Comparison of ENCODE assay signal across 2 cellular contexts in the genomic region with DNA sequence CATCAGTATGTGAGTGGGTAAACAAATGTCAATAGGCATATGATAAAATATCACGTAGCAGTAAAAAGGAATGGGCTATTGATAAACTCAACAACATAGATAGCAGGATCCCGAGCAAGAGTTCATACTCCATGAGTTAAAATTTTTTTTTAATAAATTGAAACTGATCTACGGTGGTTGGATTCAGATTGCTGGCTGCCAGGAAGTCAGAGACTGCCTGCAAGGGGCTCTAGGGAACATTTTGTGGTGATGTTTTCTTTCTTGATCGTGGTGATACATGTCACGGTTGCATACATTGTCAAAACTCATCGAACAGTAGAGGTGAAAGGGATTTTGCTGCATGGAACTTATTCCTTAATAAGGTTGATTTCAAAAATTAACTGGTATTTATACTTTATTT.
TF ChIP-seq lines count a peak whose summit lies in the region.

No MANE protein-coding gene starts in this region.

TF ChIP-seq in SK-N-SH, 30 proteins besides CTCF, POLR2A, EP300 and RAD21 (continued from another document):
- TF ChIP-seq, protein P1, sequence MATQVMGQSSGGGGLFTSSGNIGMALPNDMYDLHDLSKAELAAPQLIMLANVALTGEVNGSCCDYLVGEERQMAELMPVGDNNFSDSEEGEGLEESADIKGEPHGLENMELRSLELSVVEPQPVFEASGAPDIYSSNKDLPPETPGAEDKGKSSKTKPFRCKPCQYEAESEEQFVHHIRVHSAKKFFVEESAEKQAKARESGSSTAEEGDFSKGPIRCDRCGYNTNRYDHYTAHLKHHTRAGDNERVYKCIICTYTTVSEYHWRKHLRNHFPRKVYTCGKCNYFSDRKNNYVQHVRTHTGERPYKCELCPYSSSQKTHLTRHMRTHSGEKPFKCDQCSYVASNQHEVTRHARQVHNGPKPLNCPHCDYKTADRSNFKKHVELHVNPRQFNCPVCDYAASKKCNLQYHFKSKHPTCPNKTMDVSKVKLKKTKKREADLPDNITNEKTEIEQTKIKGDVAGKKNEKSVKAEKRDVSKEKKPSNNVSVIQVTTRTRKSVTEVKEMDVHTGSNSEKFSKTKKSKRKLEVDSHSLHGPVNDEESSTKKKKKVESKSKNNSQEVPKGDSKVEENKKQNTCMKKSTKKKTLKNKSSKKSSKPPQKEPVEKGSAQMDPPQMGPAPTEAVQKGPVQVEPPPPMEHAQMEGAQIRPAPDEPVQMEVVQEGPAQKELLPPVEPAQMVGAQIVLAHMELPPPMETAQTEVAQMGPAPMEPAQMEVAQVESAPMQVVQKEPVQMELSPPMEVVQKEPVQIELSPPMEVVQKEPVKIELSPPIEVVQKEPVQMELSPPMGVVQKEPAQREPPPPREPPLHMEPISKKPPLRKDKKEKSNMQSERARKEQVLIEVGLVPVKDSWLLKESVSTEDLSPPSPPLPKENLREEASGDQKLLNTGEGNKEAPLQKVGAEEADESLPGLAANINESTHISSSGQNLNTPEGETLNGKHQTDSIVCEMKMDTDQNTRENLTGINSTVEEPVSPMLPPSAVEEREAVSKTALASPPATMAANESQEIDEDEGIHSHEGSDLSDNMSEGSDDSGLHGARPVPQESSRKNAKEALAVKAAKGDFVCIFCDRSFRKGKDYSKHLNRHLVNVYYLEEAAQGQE (IDR thresholded peaks at IDR 0.05; ENCODE audit: low read depth, low read length), result no peak
- no peak for TF ChIP-seq FOSL2 (IDR thresholded peaks at IDR 0.05; ENCODE audit: borderline replicate concordance, low read depth)
- TF ChIP-seq TCF12 (IDR thresholded peaks at IDR 0.05), result no peak

TF ChIP-seq in SK-N-SH treated with all-trans-retinoic acid at 6 μM for 48 hours, 23 proteins besides CTCF, POLR2A, EP300 and RAD21 (continued from another document):
- TF ChIP-seq, protein P2, sequence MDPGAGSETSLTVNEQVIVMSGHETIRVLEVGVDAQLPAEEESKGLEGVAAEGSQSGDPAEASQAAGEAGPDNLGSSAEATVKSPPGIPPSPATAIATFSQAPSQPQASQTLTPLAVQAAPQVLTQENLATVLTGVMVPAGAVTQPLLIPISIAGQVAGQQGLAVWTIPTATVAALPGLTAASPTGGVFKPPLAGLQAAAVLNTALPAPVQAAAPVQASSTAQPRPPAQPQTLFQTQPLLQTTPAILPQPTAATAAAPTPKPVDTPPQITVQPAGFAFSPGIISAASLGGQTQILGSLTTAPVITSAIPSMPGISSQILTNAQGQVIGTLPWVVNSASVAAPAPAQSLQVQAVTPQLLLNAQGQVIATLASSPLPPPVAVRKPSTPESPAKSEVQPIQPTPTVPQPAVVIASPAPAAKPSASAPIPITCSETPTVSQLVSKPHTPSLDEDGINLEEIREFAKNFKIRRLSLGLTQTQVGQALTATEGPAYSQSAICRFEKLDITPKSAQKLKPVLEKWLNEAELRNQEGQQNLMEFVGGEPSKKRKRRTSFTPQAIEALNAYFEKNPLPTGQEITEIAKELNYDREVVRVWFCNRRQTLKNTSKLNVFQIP (CRISPR knock-in tag; IDR thresholded peaks at IDR 0.05; ENCODE audit: borderline replicate concordance, low read depth), result no peak
- TF ChIP-seq TOX (CRISPR knock-in tag; IDR thresholded peaks at IDR 0.05; ENCODE audit: borderline replicate concordance) (no peak), ESRRG (CRISPR knock-in tag; IDR thresholded peaks at IDR 0.05) (no peak), CSDC2 (CRISPR knock-in tag; IDR thresholded peaks at IDR 0.05) (no peak), GLIS3 (CRISPR knock-in tag; IDR thresholded peaks at IDR 0.05) (no peak), BACH2 (CRISPR knock-in tag; IDR thresholded peaks at IDR 0.05; ENCODE audit: borderline replicate concordance) (no peak), ZNF70 (CRISPR knock-in tag; IDR thresholded peaks at IDR 0.05) (no peak), PPARA (CRISPR knock-in tag; IDR thresholded peaks at IDR 0.05; ENCODE audit: borderline replicate concordance) (no peak), ZNF565 (CRISPR knock-in tag; conservative IDR thresholded peaks at IDR 0.05; ENCODE audit: low read depth) (no peak)
- TF ChIP-seq, protein P3, sequence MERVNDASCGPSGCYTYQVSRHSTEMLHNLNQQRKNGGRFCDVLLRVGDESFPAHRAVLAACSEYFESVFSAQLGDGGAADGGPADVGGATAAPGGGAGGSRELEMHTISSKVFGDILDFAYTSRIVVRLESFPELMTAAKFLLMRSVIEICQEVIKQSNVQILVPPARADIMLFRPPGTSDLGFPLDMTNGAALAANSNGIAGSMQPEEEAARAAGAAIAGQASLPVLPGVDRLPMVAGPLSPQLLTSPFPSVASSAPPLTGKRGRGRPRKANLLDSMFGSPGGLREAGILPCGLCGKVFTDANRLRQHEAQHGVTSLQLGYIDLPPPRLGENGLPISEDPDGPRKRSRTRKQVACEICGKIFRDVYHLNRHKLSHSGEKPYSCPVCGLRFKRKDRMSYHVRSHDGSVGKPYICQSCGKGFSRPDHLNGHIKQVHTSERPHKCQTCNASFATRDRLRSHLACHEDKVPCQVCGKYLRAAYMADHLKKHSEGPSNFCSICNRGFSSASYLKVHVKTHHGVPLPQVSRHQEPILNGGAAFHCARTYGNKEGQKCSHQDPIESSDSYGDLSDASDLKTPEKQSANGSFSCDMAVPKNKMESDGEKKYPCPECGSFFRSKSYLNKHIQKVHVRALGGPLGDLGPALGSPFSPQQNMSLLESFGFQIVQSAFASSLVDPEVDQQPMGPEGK (CRISPR knock-in tag; IDR thresholded peaks at IDR 0.05; ENCODE audit: borderline replicate concordance), result no peak
- TF ChIP-seq, protein P4, sequence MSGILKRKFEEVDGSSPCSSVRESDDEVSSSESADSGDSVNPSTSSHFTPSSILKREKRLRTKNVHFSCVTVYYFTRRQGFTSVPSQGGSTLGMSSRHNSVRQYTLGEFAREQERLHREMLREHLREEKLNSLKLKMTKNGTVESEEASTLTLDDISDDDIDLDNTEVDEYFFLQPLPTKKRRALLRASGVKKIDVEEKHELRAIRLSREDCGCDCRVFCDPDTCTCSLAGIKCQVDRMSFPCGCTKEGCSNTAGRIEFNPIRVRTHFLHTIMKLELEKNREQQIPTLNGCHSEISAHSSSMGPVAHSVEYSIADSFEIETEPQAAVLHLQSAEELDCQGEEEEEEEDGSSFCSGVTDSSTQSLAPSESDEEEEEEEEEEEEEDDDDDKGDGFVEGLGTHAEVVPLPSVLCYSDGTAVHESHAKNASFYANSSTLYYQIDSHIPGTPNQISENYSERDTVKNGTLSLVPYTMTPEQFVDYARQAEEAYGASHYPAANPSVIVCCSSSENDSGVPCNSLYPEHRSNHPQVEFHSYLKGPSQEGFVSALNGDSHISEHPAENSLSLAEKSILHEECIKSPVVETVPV (CRISPR knock-in tag; IDR thresholded peaks at IDR 0.05), result no peak
